19 cellular contexts compared by ENCODE assay signal in the genomic region with DNA sequence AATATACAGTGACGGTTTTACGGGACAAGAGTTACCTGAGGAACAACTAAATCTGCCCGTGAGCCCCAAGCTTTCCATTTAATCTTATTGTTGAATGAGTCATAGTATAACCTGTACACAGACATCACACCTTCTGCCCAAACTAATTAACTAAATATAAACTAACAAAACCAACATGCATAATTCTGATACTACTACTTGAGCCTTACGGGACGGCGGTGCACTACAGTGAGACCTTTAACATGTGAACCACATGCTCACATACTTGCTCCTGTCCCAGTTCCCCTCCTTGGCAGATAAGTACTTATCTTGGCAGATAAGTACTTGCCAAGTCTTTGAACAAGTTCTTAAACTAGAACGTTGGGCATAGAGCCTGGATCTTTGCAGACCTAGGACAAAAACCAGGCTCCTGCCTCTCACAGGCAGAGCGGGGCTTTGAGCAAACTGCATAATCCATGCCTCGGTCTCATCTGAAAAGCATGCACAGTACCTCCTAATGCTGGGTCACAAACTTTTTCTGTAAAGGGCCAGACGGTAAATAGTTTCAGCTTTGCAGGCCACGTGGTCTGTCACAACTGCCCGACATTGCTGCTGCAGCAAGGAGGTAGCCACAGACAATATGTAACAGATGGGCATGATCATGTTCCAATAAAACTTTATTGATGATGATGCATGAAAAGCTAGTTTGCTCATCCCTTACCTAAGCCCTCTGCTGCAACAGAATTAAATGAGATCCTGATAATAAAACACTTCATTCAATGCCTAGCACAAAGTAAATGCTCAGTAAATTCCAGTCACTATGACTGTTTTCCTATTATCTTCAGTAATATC. TPM values are rescaled to one million over a fixed set of nuclear protein-coding genes. Genes with fewer than 3 reads are reported as not detected.
A peak's percentile ranks its signal among the peaks of the same experiment; 100 is the strongest.
DNase-seq lines count a peak whose midpoint lies in the region; ATAC-seq, FAIRE-seq and TF ChIP-seq lines count a peak whose summit lies in the region.
"Had no signal": no experiment of that assay in that cellular context is flagged by ENCODE, and none has a peak within 500 bp of the region (broad histone marks: within the 10 kb centered on the region; RNA-seq: fewer than 3 reads in every experiment).

No MANE protein-coding gene starts in this region.

- no peak overlapping the region for H3K4me3 Mint-ChIP-seq in Calu3 (ENCODE audit: low read depth, unreplicated experiment)
- H3K4me3 Mint-ChIP-seq in activated naive CD8-positive, alpha-beta T cell treated with anti-CD3 and anti-CD28 coated beads for 36 hours = no peak overlapping the region
- H3K4me3 Mint-ChIP-seq: activated B cell treated with CpG ODN at 0.5 μM for 24 hours; activated T-cell treated with anti-CD3 and anti-CD28 coated beads, Interleukin-2, amount 50 U/mL, for 4 hours had no signal

- H3K27me3 ChIP-seq in lung (ENCODE audit: control insufficient read depth, insufficient read depth) (no peaks in the 10 kb centered on the region), neuronal stem cell (ENCODE audit: control insufficient read depth in 3 of 3, insufficient read depth in 3 of 3, low read depth in 1 of 3, low read length in 3 of 3) (no peaks in the 10 kb centered on the region)
- H3K27me3 ChIP-seq: ascending aorta, upper lobe of left lung had no signal

- H3K4ac ChIP-seq in neuronal stem cell (ENCODE audit: low read length) = no peak overlapping the region

- no peak for TF ChIP-seq EP300 in A549 (IDR thresholded peaks at IDR 0.05)

- H3K9me3 Mint-ChIP-seq in Calu3 (ENCODE audit: low read depth, unreplicated experiment) = no peaks in the 10 kb centered on the region
- no peaks in the 10 kb centered on the region for H3K9me3 Mint-ChIP-seq in activated naive CD8-positive, alpha-beta T cell treated with anti-CD3 and anti-CD28 coated beads for 36 hours
- H3K9me3 Mint-ChIP-seq: activated B cell treated with CpG ODN at 0.5 μM for 24 hours; activated T-cell treated with anti-CD3 and anti-CD28 coated beads, Interleukin-2, amount 50 U/mL, for 4 hours had no signal

- TF ChIP-seq RAD21 in A549 (conservative IDR thresholded peaks at IDR 0.05 in 1 of 2, IDR thresholded peaks at IDR 0.05 in 1 of 2) = no peak

- H3K9ac ChIP-seq in neuronal stem cell (ENCODE audit: low read depth, low read length, poor library complexity) = no peak overlapping the region

- no peaks in the 10 kb centered on the region for H3K27me3 Mint-ChIP-seq in Calu3 (ENCODE audit: unreplicated experiment)
- no peaks in the 10 kb centered on the region for H3K27me3 Mint-ChIP-seq in activated naive CD8-positive, alpha-beta T cell treated with anti-CD3 and anti-CD28 coated beads for 36 hours
- H3K27me3 Mint-ChIP-seq: activated B cell treated with CpG ODN at 0.5 μM for 24 hours had no signal

- peaks cover 29% of the 10 kb centered on the region for H3K4me1 Mint-ChIP-seq in Calu3 (ENCODE audit: low read depth, unreplicated experiment)
- H3K4me1 Mint-ChIP-seq in activated naive CD8-positive, alpha-beta T cell treated with anti-CD3 and anti-CD28 coated beads for 36 hours = peaks cover 61% of the 10 kb centered on the region

- H3K27ac ChIP-seq in A549 (no peak overlapping the region), lung (ENCODE audit: low read depth in 1 of 2, low read length in 1 of 2) (no peak overlapping the region), neuronal stem cell (replicated peaks; ENCODE audit: low read length) (no peak overlapping the region)
- H3K27ac ChIP-seq: ascending aorta, upper lobe of left lung had no signal

- peaks cover 96% of the 10 kb centered on the region for H3K36me3 Mint-ChIP-seq in Calu3 (ENCODE audit: insufficient read depth, unreplicated experiment)
- peaks cover 70% of the 10 kb centered on the region for H3K36me3 Mint-ChIP-seq in activated naive CD8-positive, alpha-beta T cell treated with anti-CD3 and anti-CD28 coated beads for 36 hours

- no peak for FAIRE-seq in A549 (lab: Jason Lieb, UNC)
- FAIRE-seq: frontal cortex had no signal

- no peak for TF ChIP-seq POLR2A in A549 (IDR thresholded peaks at IDR 0.05; ENCODE audit: low read length)

- no peak for DNase-seq in A549 (ENCODE audit: low read depth in 1 of 2, low spot score in 1 of 2)
- DNase-seq in Calu3 = no peak
- no peak for DNase-seq in activated naive CD8-positive, alpha-beta T cell treated with anti-CD3 and anti-CD28 coated beads for 36 hours
- DNase-seq in lung (ENCODE audit: low spot score) = no peak
- no peak for DNase-seq in ecto neural progenitor cell (ENCODE audit: low spot score)
- no peak for DNase-seq in neuronal stem cell (ENCODE audit: low spot score)
- DNase-seq: activated B cell treated with CpG ODN at 0.5 μM for 24 hours; activated T-cell treated with anti-CD3 and anti-CD28 coated beads, Interleukin-2, amount 50 U/mL, for 4 hours; AML-193; DMS79 treated with DMSO at 0.1 percent for 48 hours; IMR-90; midbrain; NCI-H1092 treated with DMSO at 0.1 percent for 48 hours; stimulated activated CD4-positive, alpha-beta T cell treated with anti-CD3 and anti-CD28 coated beads, Interleukin-15, amount 100 ng/mL, for 24 hours had no signal

- no peaks in the 10 kb centered on the region for H3K9me3 ChIP-seq in A549
- H3K9me3 ChIP-seq in lung (ENCODE audit: control insufficient read depth in 2 of 2, insufficient read depth in 1 of 2, low read length in 1 of 2) = no peaks in the 10 kb centered on the region
- no peaks in the 10 kb centered on the region for H3K9me3 ChIP-seq in neuronal stem cell (replicated peaks in 1 of 2; ENCODE audit: control insufficient read depth in 2 of 2, insufficient read depth in 1 of 2, low read depth in 1 of 2, low read length in 2 of 2)
- H3K9me3 ChIP-seq: ascending aorta, upper lobe of left lung had no signal

- no peak overlapping the region for H3K4me3 ChIP-seq in A549
- no peak overlapping the region for H3K4me3 ChIP-seq in lung
- no peak overlapping the region for H3K4me3 ChIP-seq in neuronal stem cell (ENCODE audit: low read length in 2 of 2)
- H3K4me3 ChIP-seq: ascending aorta, upper lobe of left lung had no signal

- H3K79me1 ChIP-seq in neuronal stem cell (ENCODE audit: low read depth, low read length) = peaks cover 11% of the 10 kb centered on the region

- no peak overlapping the region for H2AK5ac ChIP-seq in neuronal stem cell (ENCODE audit: low read depth, low read length)

- no peak for TF ChIP-seq CTCF in A549 (IDR thresholded peaks at IDR 0.05)
- no peak for TF ChIP-seq CTCF in Calu3 (IDR thresholded peaks at IDR 0.05; ENCODE audit: unreplicated experiment)
- TF ChIP-seq CTCF in lung (IDR thresholded peaks at IDR 0.05; ENCODE audit: control extremely low read depth, extremely low read depth) = no peak

- H3K4me2 ChIP-seq in A549 (no peak overlapping the region), neuronal stem cell (ENCODE audit: insufficient read depth, low read length, poor library complexity, severe bottlenecking) (no peak overlapping the region)

- BruUV-seq in Calu3 (replicated peaks; lab: Mats Ljungman, UMichigan) = no TSS peak

- H2BK12ac ChIP-seq in neuronal stem cell (ENCODE audit: low read length) = no peak overlapping the region

- no peak overlapping the region for H2AFZ ChIP-seq in neuronal stem cell (ENCODE audit: low read length)

- intact Hi-C loops in Calu3 (cut with micrococcal nuclease; ENCODE audit: unreplicated experiment) = no loop called here

- H3K36me3 ChIP-seq in lung (ENCODE audit: control insufficient read depth in 2 of 2, insufficient read depth in 2 of 2, low read length in 2 of 2) (peaks cover 14 to 19% of the 10 kb centered on the region in 2 donors), neuronal stem cell (replicated peaks in 1 of 2; ENCODE audit: control insufficient read depth in 2 of 2, insufficient read depth in 2 of 2, low read length in 2 of 2) (peaks cover 41 to 99% of the 10 kb centered on the region in 2 donors)

- H3K27ac Mint-ChIP-seq in Calu3 (ENCODE audit: unreplicated experiment) = peak overlapping the region; percentile 13
- peak overlapping the region; percentile 72 for H3K27ac Mint-ChIP-seq in activated naive CD8-positive, alpha-beta T cell treated with anti-CD3 and anti-CD28 coated beads for 36 hours

- H3K14ac ChIP-seq in neuronal stem cell (ENCODE audit: low read length) = no peak overlapping the region

- CTCF ChIA-PET in A549 (lab: Yijun Ruan, JAX) = interaction anchor here (1.4 to 2.9 kb wide), 5 partner anchors 7 to 369 kb away, joined by 4 to 13 read pairs (median 7); no protein-coding TSS in a partner anchor
- CTCF ChIA-PET in Calu3 (lab: Charles Lee) = interaction anchor here (0.6 to 0.7 kb wide), 2 partner anchors 13 to 269 kb away, joined by 3 to 4 read pairs; no protein-coding TSS in a partner anchor

- peak in 1 of 2 experiments; percentile 12; a peak in 1 of 6 replicates for ATAC-seq in A549
- peak; percentile 41 for ATAC-seq in lung (ENCODE audit: insufficient read depth, low FRiP score)
- ATAC-seq in GM21390 (IDR thresholded peaks at IDR 0.05; ENCODE audit: unreplicated experiment) = no peak
- ATAC-seq in HG03442 (IDR thresholded peaks at IDR 0.05; ENCODE audit: unreplicated experiment) = no peak
- ATAC-seq: activated T-cell treated with anti-CD3 and anti-CD28 coated beads, Interleukin-2, amount 50 U/mL, for 4 hours had no signal

- no peak overlapping the region for H3K23ac ChIP-seq in neuronal stem cell (ENCODE audit: low read depth, low read length, poor library complexity)

- no peak overlapping the region for H3K18ac ChIP-seq in neuronal stem cell (ENCODE audit: low read length)

- no peak overlapping the region for H4K8ac ChIP-seq in neuronal stem cell (ENCODE audit: low read depth, low read length)

- 82% methylated on average over 12 of the region's 12 CpGs for WGBS in A549 (ENCODE audit: missing lambda C conversion rate)
- WGBS in lung, 2 donors = 69 to 82% methylated on average over 12 of the region's 12 CpGs
- no CpG with 5 or more reads among the region's 12 CpGs for WGBS in neuronal stem cell (ENCODE audit: extremely low coverage in 2 of 2, insufficient read length in 2 of 2, insufficient replicate concordance in 1 of 2), 2 donors

- no peaks in the 10 kb centered on the region for H3K4me1 ChIP-seq in A549
- H3K4me1 ChIP-seq in lung (ENCODE audit: control insufficient read depth in 2 of 2, insufficient read depth in 2 of 2, low read length in 2 of 2) = no peaks in the 10 kb centered on the region
- H3K4me1 ChIP-seq in neuronal stem cell (ENCODE audit: control insufficient read depth in 2 of 2, insufficient read depth in 1 of 2, low read depth in 1 of 2, low read length in 2 of 2) = no peaks in the 10 kb centered on the region
- H3K4me1 ChIP-seq: ascending aorta had no signal

- H2BK120ac ChIP-seq in neuronal stem cell (ENCODE audit: low read depth, low read length) = no peak overlapping the region

- H4K91ac ChIP-seq in neuronal stem cell (ENCODE audit: low read depth, low read length, poor library complexity) = no peak overlapping the region

- H2BK15ac ChIP-seq in neuronal stem cell (ENCODE audit: low read length) = no peak overlapping the region

- H2BK5ac ChIP-seq in neuronal stem cell (ENCODE audit: low read length) = no peak overlapping the region

- POLR2A ChIA-PET in A549 (lab: Yijun Ruan, JAX) = no interaction called here

RNA-seq across cellular contexts. Expression of gene ZNF217, which starts 23.0 kb away (rescaled TPM):
- polyA plus RNA-seq in A549 (2011; rRNA removed) (22.2 and 29.5 TPM in 2 replicates), A549 (2017; fragmentation: RNase III; extraction: RNeasy Plus Mini Kit Qiagen cat#74134 plus additional on column Dnase treatment) (28.1 to 30.5 TPM (median 29.9 TPM) in 3 replicates), lung (10 to 100 TPM in 1 of 2 donors, 1 to 10 TPM in 1; 6.0 to 16.8 TPM)
- polyA plus RNA-seq in A549 (2012; cell fraction: cytosol; rRNA removed) = 6.8 and 8.8 TPM in 2 replicates
- polyA plus RNA-seq in A549 (2012; cell fraction: nucleus; rRNA removed) = 8.9 and 11.6 TPM in 2 replicates
- 48.5 and 50.5 TPM in 2 replicates for polyA minus RNA-seq in A549 (2011; rRNA and poly(A)+ RNA removed)
- total RNA-seq in Calu3 (2022) (87.3 and 95.6 TPM in 2 replicates), lung (10 to 100 TPM; 32.2 to 32.6 TPM)
- total RNA-seq in activated naive CD8-positive, alpha-beta T cell treated with anti-CD3 and anti-CD28 coated beads for 36 hours = 10 to 100 TPM; 55.6 to 59.0 TPM
- polyA plus RNA-seq in neuronal stem cell (2013, experiment 1 of 2) = 31.6 TPM
- 32.6 TPM for polyA plus RNA-seq in neuronal stem cell (2013, experiment 2 of 2)
